31 cellular contexts compared by ENCODE assay signal in the genomic region with DNA sequence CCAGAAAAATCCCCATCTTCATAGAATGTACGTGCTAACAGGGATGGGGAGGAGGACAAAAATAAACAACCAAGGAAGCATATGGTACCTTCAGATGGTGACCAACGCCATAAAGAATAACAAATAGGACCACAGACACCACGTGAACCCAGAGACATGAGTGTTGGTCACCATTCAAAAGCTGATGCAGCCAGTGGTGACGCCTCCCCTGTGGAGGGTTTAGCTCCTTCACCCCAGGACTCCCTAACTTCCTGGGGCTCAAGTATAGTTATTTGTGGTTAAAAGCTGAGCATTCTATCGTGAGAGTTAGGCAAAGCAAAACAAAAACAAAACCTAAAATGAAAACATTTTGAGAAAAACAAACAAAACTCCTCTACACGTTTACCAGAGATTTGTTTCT.
DNase-seq lines count a peak whose midpoint lies in the region; ATAC-seq, FAIRE-seq and TF ChIP-seq lines count a peak whose summit lies in the region.
"Had no signal": no experiment of that assay in that cellular context is flagged by ENCODE, and none has a peak within 500 bp of the region (broad histone marks: within the 10 kb centered on the region; RNA-seq: fewer than 3 reads in every experiment).

No MANE protein-coding gene starts in this region.

- in situ Hi-C loops in GM12878 (cut with MboI), result no loop called here

- no peak for TF ChIP-seq POLR2A in GM12878 (IDR thresholded peaks at IDR 0.05; ENCODE audit: low read depth, low read length)
- TF ChIP-seq POLR2A in spleen (IDR thresholded peaks at IDR 0.05), result no peak

- ATAC-seq in GM12878 (no peak), sciatic nerve (peak; percentile 54)
- ATAC-seq: left lung had no signal

- H3K27me3 ChIP-seq in GM12878 (replicated peaks in 1 of 2; ENCODE audit: control insufficient read depth in 2 of 2, insufficient read depth in 2 of 2, low read length in 1 of 2) (no peaks in the 10 kb centered on the region), spleen (replicated peaks in 1 of 7) (peaks cover 0 to 41% (median 0%) of the 10 kb centered on the region in 7 donors)
- H3K27me3 ChIP-seq: cardiac muscle cell, right atrium auricular region, SJCRH30 had no signal

- H3K4me1 ChIP-seq in HEK293 (ENCODE audit: control insufficient read depth, insufficient read depth, low read length) (no peaks in the 10 kb centered on the region), GM12878 (ENCODE audit: control insufficient read depth, insufficient read depth, low read length) (peaks cover 14% of the 10 kb centered on the region), spleen (no peaks in the 10 kb centered on the region)
- H3K4me1 ChIP-seq: left lung, right atrium auricular region, SJCRH30, tibial artery had no signal

- no peak overlapping the region for H3K4me2 ChIP-seq in GM12878 (ENCODE audit: control insufficient read depth, insufficient read depth)
- H3K4me2 ChIP-seq: KMS-11 had no signal

- no peaks in the 10 kb centered on the region for H4K20me1 ChIP-seq in GM12878 (ENCODE audit: control insufficient read depth, insufficient read depth)

- no peak for TF ChIP-seq RAD21 in GM12878 (IDR thresholded peaks at IDR 0.05; ENCODE audit: insufficient read depth, low read depth, low read length)

- H3K9me3 ChIP-seq in HEK293 (ENCODE audit: control insufficient read depth, insufficient read depth, low read depth, low read length) (no peaks in the 10 kb centered on the region), GM12878 (replicated peaks; ENCODE audit: control insufficient read depth, insufficient read depth, low read length) (no peaks in the 10 kb centered on the region), spleen (no peaks in the 10 kb centered on the region)
- H3K9me3 ChIP-seq: left lung, right atrium auricular region, SJCRH30, tibial artery had no signal

- POLR2A ChIA-PET in GM10248 (lab: Yijun Ruan, JAX) (no interaction called here), HEK293 (lab: Yijun Ruan, JAX) (no interaction called here), GM12878 (lab: Charles Lee) (no interaction called here)

- no peak for TF ChIP-seq EP300 in GM12878 (IDR thresholded peaks at IDR 0.05; ENCODE audit: borderline replicate concordance in 1 of 2, control insufficient read depth in 1 of 2, low read depth in 2 of 2, low read length in 2 of 2)

- WGBS in GM12878 (ENCODE audit: insufficient coverage, insufficient replicate concordance, low lambda C conversion rate, missing lambda C conversion rate), result 23% methylated on average over 6 of the region's 6 CpGs
- WGBS in spleen, 5 donors, result 44 to 53% (median 47%) methylated on average over 6 of the region's 6 CpGs

- H3K4me3 ChIP-seq in HEK293 (ENCODE audit: low read depth, low read length), result no peak overlapping the region
- H3K4me3 ChIP-seq in GM12878, result no peak overlapping the region
- no peak overlapping the region for H3K4me3 ChIP-seq in spleen
- H3K4me3 ChIP-seq: cardiac muscle cell, left lung, right atrium auricular region, SJCRH30, tibial artery had no signal

- TF ChIP-seq CTCF in GM10248 (IDR thresholded peaks at IDR 0.05; ENCODE audit: control extremely low read depth, extremely low read depth, low read depth, missing control alignments) (no peak), HEK293 (tag by site-specific recombination; IDR thresholded peaks at IDR 0.05) (no peak), GM12878 (IDR thresholded peaks at IDR 0.05 in 2 of 3, conservative IDR thresholded peaks at IDR 0.05 in 1 of 3; ENCODE audit: control insufficient read depth in 2 of 3, extremely low read depth in 1 of 3, insufficient read depth in 1 of 3, low read depth in 3 of 3, low read length in 3 of 3) (no peak), spleen (IDR thresholded peaks at IDR 0.05 in 8 of 11, conservative IDR thresholded peaks at IDR 0.05 in 3 of 11) (no peak)

- H3K9ac ChIP-seq in GM12878 (ENCODE audit: control insufficient read depth, insufficient read depth, low read length), result no peak overlapping the region
- H3K9ac ChIP-seq: KMS-11 had no signal

- RAD21 ChIA-PET in GM12878 (lab: Charles Lee; ENCODE audit: unreplicated experiment), result no interaction called here

- FAIRE-seq in GM12878 (lab: Jason Lieb, UNC), result no peak
- FAIRE-seq: colon, islet of Langerhans, RCC 7860 had no signal

- H3K36me3 ChIP-seq in HEK293 (ENCODE audit: control insufficient read depth in 2 of 2, insufficient read depth in 1 of 2, low read length in 2 of 2) (no peaks in the 10 kb centered on the region), GM12878 (ENCODE audit: control insufficient read depth in 2 of 2, insufficient read depth in 2 of 2, low read length in 1 of 2) (no peaks in the 10 kb centered on the region), spleen (no peaks in the 10 kb centered on the region)
- H3K36me3 ChIP-seq: cardiac muscle cell, left lung, right atrium auricular region, SJCRH30, tibial artery, WERI-Rb-1 had no signal

- H3K79me2 ChIP-seq in GM12878 (ENCODE audit: control insufficient read depth, insufficient read depth, low read length), result no peaks in the 10 kb centered on the region

- H2AFZ ChIP-seq in GM12878 (ENCODE audit: control insufficient read depth, low read depth, low read length), result peak overlapping the region; percentile 15

- H3K27ac ChIP-seq in HEK293 (ENCODE audit: extremely low read depth, low read depth, low read length) (no peak overlapping the region), GM12878 (ENCODE audit: control insufficient read depth, insufficient read depth) (no peak overlapping the region), spleen (no peak overlapping the region)
- H3K27ac ChIP-seq: C4-2B, cardiac muscle cell, KMS-11, left lung, SJCRH30, tibial artery, WERI-Rb-1 had no signal

- intact Hi-C loops in GM12878 (cut with micrococcal nuclease; ENCODE audit: unreplicated experiment) (no loop called here), sciatic nerve (cut with DNase I) (no loop called here), spleen (cut with DNase I; ENCODE audit: low total_unique reads) (no loop called here)

- DNase-seq in GM10248 (ENCODE audit: extremely low spot score) (peak; percentile 31), GM12878 (ENCODE audit: low read depth, low spot score) (no peak), sciatic nerve (ENCODE audit: low spot score) (no peak), activated T-cell treated with anti-CD3 and anti-CD28 coated beads for 4 hours (no peak), COLO829 (ENCODE audit: low spot score) (no peak), spleen (no peak)
- DNase-seq: activated CD4-positive, alpha-beta T cell treated with anti-CD3 and anti-CD28 coated beads for 4 hours; activated CD8-positive, alpha-beta memory T cell treated with anti-CD3 and anti-CD28 coated beads for 24 hours; activated effector memory CD4-positive, alpha-beta T cell treated with Interleukin-2 at 50 U/mL for 16 hours; aorta; effector CD4-positive, alpha-beta T cell; left lung; NCI-H1436; NCI-H2081 treated with DMSO at 0.1 percent for 48 hours; NCI-H2227 treated with DMSO at 0.1 percent for 48 hours; NCI-H69; posterior cingulate gyrus; SJCRH30; stimulated activated CD4-positive, alpha-beta T cell treated with anti-CD3 and anti-CD28 coated beads, Interleukin-12 subunit alpha, Interleukin-12 subunit beta, amount 100 ng/mL, for 4 hours; stimulated activated CD4-positive, alpha-beta T cell treated with anti-CD3 and anti-CD28 coated beads, Interleukin-4, amount 100 ng/mL, for 1 hour; SW 1271; WERI-Rb-1 had no signal

- BruUV-seq in GM12878 (replicated peaks; lab: Mats Ljungman, UMichigan), result no TSS peak

- CTCF ChIA-PET in GM10248 (lab: Yijun Ruan, JAX), result interaction anchor here (0.9 to 1.5 kb wide), 5 partner anchors 9 to 234 kb away, joined by 3 to 4 read pairs (median 3); no protein-coding TSS in a partner anchor
- CTCF ChIA-PET in HEK293 (lab: Yijun Ruan, JAX), result interaction anchor here (0.8 kb wide), 1 partner anchor 845 kb away, joined by 4 read pairs; no protein-coding TSS in a partner anchor
- CTCF ChIA-PET in GM12878 (lab: Yijun Ruan, JAX), result interaction anchor here (2.3 kb wide), 1 partner anchor 10 kb away, joined by 8 read pairs; no protein-coding TSS in a partner anchor

- SMC1A ChIA-PET in GM12878 (lab: Charles Lee; ENCODE audit: uncharacterized antibody, unreplicated experiment), result interaction anchor here (1.2 to 1.9 kb wide), 3 partner anchors 10 to 41 kb away, joined by 3 to 13 read pairs (median 3); no protein-coding TSS in a partner anchor

TF ChIP-seq in HEK293, 187 proteins besides CTCF, POLR2A, EP300 and RAD21 (continues in another document):
- peak; percentile 56; the same call in 1 of the 2 replicates for TF ChIP-seq ZNF341 (tag by site-specific recombination; IDR thresholded peaks at IDR 0.05; ENCODE audit: low read depth)
- peak; percentile 81 for TF ChIP-seq ZIC2 (tag by site-specific recombination; IDR thresholded peaks at IDR 0.05)

TF ChIP-seq in GM12878, 131 proteins besides CTCF, POLR2A, EP300 and RAD21:
- TF ChIP-seq NFYA (IDR thresholded peaks at IDR 0.05; ENCODE audit: borderline replicate concordance, low read depth, low read length), result no peak
- peak; percentile 33; the same call in 1 of the 2 replicates for TF ChIP-seq RUNX3 (IDR thresholded peaks at IDR 0.05; ENCODE audit: low read length)
